In the genomic region with DNA sequence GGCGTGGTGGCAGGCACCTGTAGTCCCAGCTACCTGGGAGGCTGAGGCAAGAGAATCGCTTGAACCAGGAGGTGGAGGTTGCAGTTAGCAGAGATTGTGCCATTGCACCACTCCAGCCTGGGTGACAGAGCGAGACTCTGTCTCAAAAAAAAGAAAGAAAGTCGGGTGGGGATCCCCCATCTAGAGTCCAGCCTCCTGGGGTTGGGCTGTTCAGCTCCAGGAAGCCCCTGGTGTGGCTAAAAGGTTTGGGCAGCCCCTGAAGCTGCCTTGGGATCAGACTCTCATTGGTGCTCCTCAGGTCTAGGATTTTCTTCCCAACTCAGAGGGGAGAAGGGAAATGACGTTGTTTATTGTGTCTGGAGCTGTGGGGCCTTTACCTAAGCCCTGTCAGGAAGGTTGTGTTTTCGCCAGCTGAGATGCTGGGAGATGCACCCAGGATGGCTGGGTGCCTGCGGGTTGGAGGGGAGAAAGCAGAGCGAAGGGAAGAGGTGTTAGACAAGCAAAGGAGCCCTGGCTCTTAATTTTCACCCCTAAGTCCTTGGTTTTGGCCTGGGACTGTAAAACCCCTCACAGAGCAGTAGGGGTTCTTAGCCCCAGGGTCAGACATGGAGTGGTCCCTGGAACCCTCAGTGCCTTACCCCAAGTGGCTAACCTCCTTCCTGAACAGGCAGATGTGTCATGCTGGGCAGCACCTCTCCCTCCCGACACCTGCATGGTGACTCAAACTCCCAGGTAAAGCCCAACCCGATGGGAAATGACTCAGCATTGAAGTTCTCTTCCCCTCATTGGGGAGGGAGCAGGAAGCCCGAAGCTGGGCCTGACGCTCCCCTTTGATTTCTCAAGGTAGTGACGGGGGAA, we compare ENCODE assay signal across 1 cellular context.
A peak's percentile ranks its signal among the peaks of the same experiment; 100 is the strongest.
TF ChIP-seq lines count a peak whose summit lies in the region.

No MANE protein-coding gene starts in this region.

TF ChIP-seq in HepG2, 621 proteins besides CTCF, POLR2A, EP300 and RAD21:
- no peak for TF ChIP-seq ASH2L (IDR thresholded peaks at IDR 0.05; ENCODE audit: insufficient read length, low read depth, low read length)
- no peak for TF ChIP-seq NCOA5 (CRISPR knock-in tag; IDR thresholded peaks at IDR 0.05)
- no peak for TF ChIP-seq SP140L (CRISPR knock-in tag; IDR thresholded peaks at IDR 0.05; ENCODE audit: borderline replicate concordance)
- peak; percentile 47; the same call in 1 of the 2 replicates for TF ChIP-seq NFE2L2 (IDR thresholded peaks at IDR 0.05; ENCODE audit: low read length)
- peak; percentile 75 for TF ChIP-seq FOSL2 (CRISPR knock-in tag; IDR thresholded peaks at IDR 0.05)
- TF ChIP-seq ZEB1 (IDR thresholded peaks at IDR 0.05; ENCODE audit: insufficient replicate concordance, low read depth) = peak; percentile 28
- TF ChIP-seq NFE2 (CRISPR knock-in tag; IDR thresholded peaks at IDR 0.05) = peak; percentile 68; the same call in 1 of the 2 replicates
- TF ChIP-seq HOXD1 (CRISPR knock-in tag; IDR thresholded peaks at IDR 0.05) = no peak
